In the genomic region with DNA sequence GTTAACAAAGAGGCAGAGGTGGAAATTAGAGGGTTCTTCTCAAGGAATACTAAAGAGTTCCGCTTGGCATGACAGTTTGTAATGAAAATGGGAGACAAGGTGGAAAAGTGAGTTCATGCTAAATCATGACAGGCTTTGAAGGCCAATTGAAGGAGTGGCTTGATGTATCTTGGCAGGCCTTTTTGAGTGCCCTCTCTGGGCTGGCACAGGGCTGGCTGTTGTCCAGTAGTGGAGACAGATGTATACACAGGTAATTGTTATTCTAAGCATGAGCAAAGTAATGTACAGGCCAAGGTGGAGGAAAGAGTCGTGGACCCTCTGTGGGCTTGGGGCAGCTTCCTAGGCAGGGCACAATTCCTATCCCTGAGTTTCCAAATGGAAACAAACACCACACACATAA, we compare ENCODE assay signal across 35 cellular contexts.
"Had no signal": no experiment of that assay in that cellular context is flagged by ENCODE, and none has a peak within 500 bp of the region (broad histone marks: within the 10 kb centered on the region; RNA-seq: fewer than 3 reads in every experiment).

No MANE protein-coding gene starts in this region.

- FAIRE-seq: RCC 7860 had no signal

- H3K4me3 ChIP-seq: ascending aorta, breast epithelium, PC-9, SJCRH30, SK-N-MC had no signal

- H3K36me3 ChIP-seq: ascending aorta, breast epithelium, SJCRH30, WERI-Rb-1 had no signal

- DNase-seq: activated CD4-positive, alpha-beta memory T cell treated with anti-CD3 and anti-CD28 coated beads, Interleukin-2, amount 10 ng/mL, durations not matched to agents 7 days and 5 days; activated CD4-positive, alpha-beta T cell treated with anti-CD3 and anti-CD28 coated beads for 1 hour; activated CD4-positive, alpha-beta T cell treated with anti-CD3 and anti-CD28 coated beads for 48 hours; activated CD4-positive, CD25-positive, alpha-beta regulatory T cell; activated CD8-positive, alpha-beta memory T cell treated with anti-CD3 and anti-CD28 coated beads for 24 hours; activated effector memory CD4-positive, alpha-beta T cell treated with anti-CD3 and anti-CD28 coated beads, Interleukin-2, amount 50 U/mL, for 16 hours; activated naive CD4-positive, alpha-beta T cell; activated naive CD4-positive, alpha-beta T cell treated with anti-CD3 and anti-CD28 coated beads, Interleukin-2, amount 50 U/mL, for 16 hours; activated naive CD8-positive, alpha-beta T cell treated with anti-CD3 and anti-CD28 coated beads for 36 hours; activated T-cell treated with anti-CD3 and anti-CD28 coated beads, Interleukin-2, amount 50 U/mL, for 1 hour; activated T-cell treated with anti-CD3 and anti-CD28 coated beads, Interleukin-2, amount 50 U/mL, for 72 hours; amygdala; MM.1S; MV-4-11; NCI-H1092; NCI-H1436; NCI-H1694; NCI-H1930; NCI-H2107; NCI-H2171; NCI-H226; NCI-H446 treated with DMSO at 0.1 percent for 48 hours; NCI-H524; PC-9; SHP77; SJCRH30; T1000; WERI-Rb-1 had no signal

- ATAC-seq: activated T-cell treated with anti-CD3 and anti-CD28 coated beads, Interleukin-2, amount 50 U/mL, for 72 hours; activated T-helper 17 cell treated with anti-CD3 and anti-CD28 coated beads, Interleukin-2, amount 50 U/mL, for 72 hours had no signal

- H3K9me3 ChIP-seq: ascending aorta, breast epithelium, SJCRH30 had no signal

- H3K27me3 ChIP-seq: ascending aorta, breast epithelium, SJCRH30 had no signal

- H3K4me1 ChIP-seq: ascending aorta, breast epithelium, SJCRH30 had no signal

- H3K27ac ChIP-seq: ascending aorta, breast epithelium, KMS-11, PC-9, RWPE1, SJCRH30, SK-N-MC, WERI-Rb-1 had no signal
